Comparison of ENCODE assay signal across 1 cellular context in genomic region chr10:112953760-112954159, GRCh38.
TF ChIP-seq lines count a peak whose summit lies in the region.

No MANE protein-coding gene starts in this region.

TF ChIP-seq in HepG2, 621 proteins besides CTCF, POLR2A, EP300 and RAD21:
- TF ChIP-seq ZNF281 (CRISPR knock-in tag; IDR thresholded peaks at IDR 0.05; ENCODE audit: borderline replicate concordance) (no peak), ZNF781 (CRISPR knock-in tag; IDR thresholded peaks at IDR 0.05; ENCODE audit: borderline replicate concordance, not compliant biosample characterization) (no peak), FOXA3 (CRISPR knock-in tag; IDR thresholded peaks at IDR 0.05) (peak; percentile 36; the same call in 1 of the 2 replicates), ARID3A (IDR thresholded peaks at IDR 0.05; ENCODE audit: low read depth, low read length) (no peak; the same call in 1 of the 2 replicates), ZNF263 (CRISPR knock-in tag; IDR thresholded peaks at IDR 0.05) (peak; percentile 51; the same call in 1 of the 2 replicates), HNRNPK (IDR thresholded peaks at IDR 0.05; ENCODE audit: low read depth, low read length, poor library complexity, severe bottlenecking) (no peak), ZNF749 (CRISPR knock-in tag; IDR thresholded peaks at IDR 0.05; ENCODE audit: borderline replicate concordance) (no peak), SSRP1 (CRISPR knock-in tag; IDR thresholded peaks at IDR 0.05) (0 out of 2 replicates have a peak, but pooled peaks have one; percentile 50), HNF1A (IDR thresholded peaks at IDR 0.05; ENCODE audit: low read depth) (no peak), HNF1A (CRISPR knock-in tag; IDR thresholded peaks at IDR 0.05; ENCODE audit: borderline replicate concordance) (no peak), PHF8 (CRISPR knock-in tag; IDR thresholded peaks at IDR 0.05) (no peak), RARA (CRISPR knock-in tag; IDR thresholded peaks at IDR 0.05) (no peak), KIAA2018 (CRISPR knock-in tag; IDR thresholded peaks at IDR 0.05; ENCODE audit: borderline replicate concordance) (no peak), LCORL (IDR thresholded peaks at IDR 0.05) (no peak), LCORL (CRISPR knock-in tag; IDR thresholded peaks at IDR 0.05) (no peak), MAX (IDR thresholded peaks at IDR 0.05) (no peak), NR2F2 (IDR thresholded peaks at IDR 0.05; ENCODE audit: borderline replicate concordance, low read depth) (no peak), CHD2 (IDR thresholded peaks at IDR 0.05; ENCODE audit: low read depth, low read length) (no peak), KMT2A (CRISPR knock-in tag; IDR thresholded peaks at IDR 0.05) (peak; percentile 53; the same call in 1 of the 2 replicates), ZNF773 (CRISPR knock-in tag; IDR thresholded peaks at IDR 0.05; ENCODE audit: borderline replicate concordance) (no peak), FOXA1 (IDR thresholded peaks at IDR 0.05) (no peak), FOXA1 (CRISPR knock-in tag; IDR thresholded peaks at IDR 0.05) (peak; percentile 53; the same call in 1 of the 2 replicates), ZNF101 (CRISPR knock-in tag; IDR thresholded peaks at IDR 0.05; ENCODE audit: borderline replicate concordance, low read depth) (no peak), ZBTB42 (CRISPR knock-in tag; IDR thresholded peaks at IDR 0.05) (no peak)
